ENCODE assay signal across 11 cellular contexts in genomic region chr11:69231466-69232018, GRCh38.
"Had no signal": no experiment of that assay in that cellular context is flagged by ENCODE, and none has a peak within 500 bp of the region (broad histone marks: within the 10 kb centered on the region; RNA-seq: fewer than 3 reads in every experiment).

No MANE protein-coding gene starts in this region.

- H3K9me3 ChIP-seq: adrenal gland, psoas muscle had no signal

- ATAC-seq: esophagus mucosa, left ventricle myocardium superior, psoas muscle had no signal

- H3K4me3 ChIP-seq: adrenal gland, psoas muscle had no signal

- H3K9me3 Mint-ChIP-seq: activated CD4-positive, alpha-beta T cell treated with anti-CD3 and anti-CD28 coated beads, Interleukin-2, amount 10 ng/mL, durations not matched to agents 7 days and 5 days had no signal

- DNase-seq: activated CD4-positive, alpha-beta T cell treated with anti-CD3 and anti-CD28 coated beads, Interleukin-2, amount 10 ng/mL, durations not matched to agents 7 days and 5 days; activated T-cell treated with anti-CD3 and anti-CD28 coated beads, Interleukin-2, amount 50 U/mL, for 1 hour; kidney; left ventricle myocardium superior; mesendoderm; nephron progenitor cell; psoas muscle; stimulated activated CD4-positive, alpha-beta T cell treated with anti-CD3 and anti-CD28 coated beads, Interleukin-1b, Interleukin-23, amount 100 ng/mL, for 48 hours had no signal

- H3K4me1 ChIP-seq: adrenal gland, psoas muscle had no signal

- H3K36me3 ChIP-seq: adrenal gland had no signal

- H3K4me3 Mint-ChIP-seq: activated CD4-positive, alpha-beta T cell treated with anti-CD3 and anti-CD28 coated beads, Interleukin-2, amount 10 ng/mL, durations not matched to agents 7 days and 5 days; activated naive CD4-positive, alpha-beta T cell treated with anti-CD3 and anti-CD28 coated beads, Interleukin-2, amount 50 U/mL, for 24 hours; nephron progenitor cell had no signal

- H3K27ac Mint-ChIP-seq: activated CD4-positive, alpha-beta T cell treated with anti-CD3 and anti-CD28 coated beads, Interleukin-2, amount 10 ng/mL, durations not matched to agents 7 days and 5 days; activated naive CD4-positive, alpha-beta T cell treated with anti-CD3 and anti-CD28 coated beads, Interleukin-2, amount 50 U/mL, for 24 hours; nephron progenitor cell had no signal

- H3K4me1 Mint-ChIP-seq: activated CD4-positive, alpha-beta T cell treated with anti-CD3 and anti-CD28 coated beads, Interleukin-2, amount 10 ng/mL, durations not matched to agents 7 days and 5 days; activated naive CD4-positive, alpha-beta T cell treated with anti-CD3 and anti-CD28 coated beads, Interleukin-2, amount 50 U/mL, for 24 hours had no signal

- H3K27ac ChIP-seq: adrenal gland, psoas muscle had no signal
